Comparison of ENCODE assay signal across 1 cellular context in the genomic region with DNA sequence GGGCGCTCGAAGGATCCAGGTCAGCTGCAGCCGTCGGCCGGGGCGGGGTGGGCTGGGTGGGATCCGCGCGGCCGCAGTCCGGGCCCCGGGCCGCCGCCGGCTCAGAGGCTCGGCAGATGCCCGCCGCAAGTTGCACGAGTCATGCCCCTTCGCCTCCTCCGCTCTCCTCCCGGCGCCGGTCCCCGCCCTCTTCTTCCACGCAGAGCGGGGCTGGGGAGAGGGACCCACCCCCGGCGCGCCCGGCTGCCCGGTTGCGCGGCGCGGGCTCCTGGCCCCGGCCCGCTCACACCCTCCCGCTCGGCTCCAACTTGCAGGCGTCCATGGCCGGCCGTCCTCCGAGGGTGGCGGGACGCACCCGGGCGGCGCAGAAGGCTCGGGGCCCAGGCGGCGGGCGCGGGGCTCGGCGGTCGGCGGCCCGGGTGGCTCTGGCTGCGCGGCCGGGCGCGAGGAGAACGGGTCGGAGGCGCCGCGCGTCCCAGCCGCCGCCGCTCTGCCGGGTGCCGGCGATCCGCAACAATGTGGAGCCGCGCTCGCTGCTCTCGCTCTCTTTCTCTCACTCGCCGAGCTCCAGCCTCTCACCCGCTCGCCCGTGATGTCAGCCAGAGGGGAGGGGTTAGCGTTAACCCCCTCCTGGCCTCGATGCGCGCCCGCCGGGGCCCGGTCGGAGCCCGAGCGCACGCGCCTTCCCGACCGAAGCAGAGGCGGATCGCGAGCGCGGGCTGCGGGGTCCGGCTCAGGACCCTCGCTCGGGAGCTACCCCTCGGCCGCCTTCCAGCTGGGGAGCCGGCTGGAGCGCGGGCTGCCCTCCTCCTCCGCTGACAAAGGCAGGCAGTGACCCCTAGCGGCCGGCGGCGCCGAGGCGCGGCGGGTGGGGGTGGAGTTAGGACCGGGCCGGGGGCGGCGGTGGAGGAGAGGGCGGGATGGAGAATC.
TF ChIP-seq lines count a peak whose summit lies in the region.

A gene with protein sequence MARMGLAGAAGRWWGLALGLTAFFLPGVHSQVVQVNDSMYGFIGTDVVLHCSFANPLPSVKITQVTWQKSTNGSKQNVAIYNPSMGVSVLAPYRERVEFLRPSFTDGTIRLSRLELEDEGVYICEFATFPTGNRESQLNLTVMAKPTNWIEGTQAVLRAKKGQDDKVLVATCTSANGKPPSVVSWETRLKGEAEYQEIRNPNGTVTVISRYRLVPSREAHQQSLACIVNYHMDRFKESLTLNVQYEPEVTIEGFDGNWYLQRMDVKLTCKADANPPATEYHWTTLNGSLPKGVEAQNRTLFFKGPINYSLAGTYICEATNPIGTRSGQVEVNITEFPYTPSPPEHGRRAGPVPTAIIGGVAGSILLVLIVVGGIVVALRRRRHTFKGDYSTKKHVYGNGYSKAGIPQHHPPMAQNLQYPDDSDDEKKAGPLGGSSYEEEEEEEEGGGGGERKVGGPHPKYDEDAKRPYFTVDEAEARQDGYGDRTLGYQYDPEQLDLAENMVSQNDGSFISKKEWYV (minus strand): TSS at position 550 of the 930 bp plus-strand sequence. CDS start 647 bp downstream, outside the sequence.

TF ChIP-seq in HepG2, 621 proteins besides CTCF, POLR2A, EP300 and RAD21 (continued from another document):
- TF ChIP-seq ZNF383 (CRISPR knock-in tag; IDR thresholded peaks at IDR 0.05; ENCODE audit: borderline replicate concordance), result peak; percentile 86; the same call in 1 of the 2 replicates
